8 cellular contexts compared by ENCODE assay signal in the genomic region with DNA sequence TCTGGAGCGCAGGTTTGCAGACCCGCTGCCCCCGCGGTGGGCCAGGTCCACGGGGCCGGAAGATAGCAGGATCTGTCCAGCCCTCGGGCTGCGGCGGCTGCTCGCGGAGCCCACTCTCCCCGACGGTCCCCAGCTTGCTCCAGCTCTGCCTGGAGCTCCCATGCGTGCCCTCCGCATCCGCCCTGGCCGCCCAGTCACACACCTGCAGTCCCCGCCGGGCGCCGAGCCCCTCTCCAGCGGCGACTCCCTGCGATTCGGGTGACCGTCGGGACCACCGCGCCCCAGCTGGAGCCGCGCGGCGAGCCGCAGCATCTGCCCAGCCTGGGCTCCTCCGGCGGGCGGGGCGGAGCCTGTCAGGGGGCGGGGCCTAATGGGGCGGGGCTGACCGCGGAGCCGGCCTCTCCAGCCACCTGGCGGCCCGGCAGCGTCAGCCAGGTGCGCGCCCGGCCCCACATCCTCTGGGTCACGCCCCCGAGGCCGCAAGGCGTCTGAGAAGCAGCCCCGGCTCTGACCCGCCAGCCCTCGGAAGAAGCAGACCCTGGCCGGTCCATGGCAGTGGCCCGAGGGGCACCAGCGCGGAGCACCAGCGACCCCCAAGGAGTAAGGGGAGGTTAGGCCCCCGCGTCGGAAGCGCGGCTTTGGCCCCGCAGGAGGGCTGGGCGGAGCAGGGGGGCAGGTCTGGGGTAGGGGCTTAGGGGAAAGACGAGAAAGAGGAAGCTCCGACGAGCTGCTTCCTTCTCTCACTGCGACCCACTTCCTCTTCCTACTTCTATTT. TPM values are rescaled to one million over a fixed set of nuclear protein-coding genes. Genes with fewer than 3 reads are reported as not detected.
DNase-seq lines count a peak whose midpoint lies in the region; ATAC-seq and TF ChIP-seq lines count a peak whose summit lies in the region.
"Had no signal": no experiment of that assay in that cellular context is flagged by ENCODE, and none has a peak within 500 bp of the region (broad histone marks: within the 10 kb centered on the region; RNA-seq: fewer than 3 reads in every experiment).

TSS of gene PIK3R5 (minus strand) at position 314 of the 775 bp plus-strand sequence. CDS start 54,213 bp downstream, outside the sequence.

- peak within 1 kb of the TSS; percentile 52 for H3K23ac ChIP-seq in neuronal stem cell (ENCODE audit: low read depth, low read length, poor library complexity)

- H2BK120ac ChIP-seq in neuronal stem cell (ENCODE audit: low read depth, low read length) = peak within 1 kb of the TSS; percentile 4

- H2BK5ac ChIP-seq in neuronal stem cell (ENCODE audit: low read length) = no peak within 1 kb of the TSS

- H3K4me1 ChIP-seq in HUES6 (ENCODE audit: control insufficient read depth, insufficient read depth, low read length) = peaks cover 8% of the 10 kb centered on the region
- peaks cover 0 to 15% of the 10 kb centered on the region in 2 donors for H3K4me1 ChIP-seq in neuronal stem cell (ENCODE audit: control insufficient read depth in 2 of 2, insufficient read depth in 1 of 2, low read depth in 1 of 2, low read length in 2 of 2)
- H3K4me1 ChIP-seq in testis = no peaks in the 10 kb centered on the region

- H2AK5ac ChIP-seq in neuronal stem cell (ENCODE audit: low read depth, low read length) = peak within 1 kb of the TSS; percentile 87

- peak within 1 kb of the TSS; percentile 70 for H2BK15ac ChIP-seq in neuronal stem cell (ENCODE audit: low read length)

- WGBS in neuronal stem cell (ENCODE audit: extremely low coverage in 2 of 2, insufficient read length in 2 of 2, insufficient replicate concordance in 1 of 2), 2 donors = no CpG with 5 or more reads among the region's 72 CpGs
- WGBS in testis, 2 donors = 1 to 2% methylated on average over 19 to 45 of the region's 72 CpGs

- no peak for TF ChIP-seq CTCF in testis (IDR thresholded peaks at IDR 0.05)

- peak within 1 kb of the TSS; percentile 75 for H2AFZ ChIP-seq in neuronal stem cell (ENCODE audit: low read length)

- H3K9me3 ChIP-seq in HUES6 (ENCODE audit: control insufficient read depth, insufficient read depth, low read depth, low read length) = no peaks in the 10 kb centered on the region
- no peaks in the 10 kb centered on the region for H3K9me3 ChIP-seq in neuronal stem cell (replicated peaks in 1 of 2; ENCODE audit: control insufficient read depth in 2 of 2, insufficient read depth in 1 of 2, low read depth in 1 of 2, low read length in 2 of 2)
- no peaks in the 10 kb centered on the region for H3K9me3 ChIP-seq in testis

- ATAC-seq in GM19455 (IDR thresholded peaks at IDR 0.05; ENCODE audit: unreplicated experiment) = peak; percentile 69
- peak; percentile 69 for ATAC-seq in effector memory CD8-positive, alpha-beta T cell (replicated peaks)
- ATAC-seq in HG03457 (IDR thresholded peaks at IDR 0.05; ENCODE audit: unreplicated experiment) = no peak

- peak within 1 kb of the TSS; percentile 61 for H3K18ac ChIP-seq in neuronal stem cell (ENCODE audit: low read length)

- H3K36me3 Mint-ChIP-seq in activated CD4-positive, alpha-beta T cell treated with anti-CD3 and anti-CD28 coated beads, Interleukin-2, amount 10 ng/mL, durations not matched to agents 24 days and 14 days (ENCODE audit: low read depth) = peaks cover 33% of the 10 kb centered on the region
- H3K36me3 Mint-ChIP-seq in effector memory CD8-positive, alpha-beta T cell (ENCODE audit: insufficient read depth) = peaks cover 41% of the 10 kb centered on the region

- H3K27ac ChIP-seq in HUES6 (ENCODE audit: low read depth, low read length) (no peak within 1 kb of the TSS), neuronal stem cell (replicated peaks; ENCODE audit: low read length) (no peak within 1 kb of the TSS), testis (peak within 1 kb of the TSS in 1 of 2 donors; percentile 45)

- TF ChIP-seq POLR2A in testis (IDR thresholded peaks at IDR 0.05) = no peak

- H3K36me3 ChIP-seq in HUES6 (ENCODE audit: control insufficient read depth, insufficient read depth, low read length) (no peaks in the 10 kb centered on the region), neuronal stem cell (replicated peaks in 1 of 2; ENCODE audit: control insufficient read depth in 2 of 2, insufficient read depth in 2 of 2, low read length in 2 of 2) (no peaks in the 10 kb centered on the region), testis (ENCODE audit: low read depth, missing control alignments) (no peaks in the 10 kb centered on the region)

- intact Hi-C loops in activated CD4-positive, alpha-beta T cell treated with anti-CD3 and anti-CD28 coated beads, Interleukin-2, amount 10 ng/mL, durations not matched to agents 24 days and 14 days (cut with micrococcal nuclease) = loop anchor here (1.0 to 2.0 kb wide), 3 partner anchors 26 to 107 kb away; no protein-coding TSS in a partner anchor
- intact Hi-C loops in testis (cut with DNase I; ENCODE audit: low total_unique reads) = no loop called here

- peaks cover 10% of the 10 kb centered on the region for H3K9me3 Mint-ChIP-seq in activated CD4-positive, alpha-beta T cell treated with anti-CD3 and anti-CD28 coated beads, Interleukin-2, amount 10 ng/mL, durations not matched to agents 24 days and 14 days
- H3K9me3 Mint-ChIP-seq in effector memory CD8-positive, alpha-beta T cell = peaks cover 6 to 10% of the 10 kb centered on the region in 2 donors

- H4K91ac ChIP-seq in neuronal stem cell (ENCODE audit: low read depth, low read length, poor library complexity) = no peak within 1 kb of the TSS

- H3K79me1 ChIP-seq in neuronal stem cell (ENCODE audit: low read depth, low read length) = no peaks in the 10 kb centered on the region

- H3K9ac ChIP-seq in HUES6 (ENCODE audit: low read length) (no peak within 1 kb of the TSS), neuronal stem cell (ENCODE audit: low read depth, low read length, poor library complexity) (peak within 1 kb of the TSS; percentile 78)

- H3K4me1 Mint-ChIP-seq in activated CD4-positive, alpha-beta T cell treated with anti-CD3 and anti-CD28 coated beads, Interleukin-2, amount 10 ng/mL, durations not matched to agents 24 days and 14 days = peaks cover 49% of the 10 kb centered on the region
- peaks cover 24 to 49% of the 10 kb centered on the region in 2 donors for H3K4me1 Mint-ChIP-seq in effector memory CD8-positive, alpha-beta T cell (ENCODE audit: low read depth in 2 of 2)

- H3K27me3 Mint-ChIP-seq in activated CD4-positive, alpha-beta T cell treated with anti-CD3 and anti-CD28 coated beads, Interleukin-2, amount 10 ng/mL, durations not matched to agents 24 days and 14 days = no peaks in the 10 kb centered on the region
- no peaks in the 10 kb centered on the region for H3K27me3 Mint-ChIP-seq in effector memory CD8-positive, alpha-beta T cell

- no peak within 1 kb of the TSS for H3K4ac ChIP-seq in neuronal stem cell (ENCODE audit: low read length)

- peaks cover 47% of the 10 kb centered on the region for H3K27me3 ChIP-seq in HUES6 (ENCODE audit: control insufficient read depth, insufficient read depth, low read length)
- H3K27me3 ChIP-seq in neuronal stem cell (ENCODE audit: control insufficient read depth in 3 of 3, insufficient read depth in 3 of 3, low read depth in 1 of 3, low read length in 3 of 3) = peaks cover 0 to 56% (median 15%) of the 10 kb centered on the region in 3 experiments
- no peaks in the 10 kb centered on the region for H3K27me3 ChIP-seq in testis

- H3K4me3 Mint-ChIP-seq in activated CD4-positive, alpha-beta T cell treated with anti-CD3 and anti-CD28 coated beads, Interleukin-2, amount 10 ng/mL, durations not matched to agents 24 days and 14 days = peak within 1 kb of the TSS; percentile 93
- H3K4me3 Mint-ChIP-seq in effector memory CD8-positive, alpha-beta T cell = peak within 1 kb of the TSS; percentile 84 to 99

- H3K14ac ChIP-seq in neuronal stem cell (ENCODE audit: low read length) = no peak within 1 kb of the TSS

- peak within 1 kb of the TSS; percentile 70 for H3K4me2 ChIP-seq in neuronal stem cell (ENCODE audit: insufficient read depth, low read length, poor library complexity, severe bottlenecking)

- H3K4me3 ChIP-seq in HUES6 (ENCODE audit: low read depth, low read length) (peak within 1 kb of the TSS; percentile 70), neuronal stem cell (ENCODE audit: low read length in 2 of 2) (peak within 1 kb of the TSS in 1 of 2 donors; percentile 76), testis (peak within 1 kb of the TSS; percentile 54 to 61)

- peak within 1 kb of the TSS; percentile 96 for H3K27ac Mint-ChIP-seq in activated CD4-positive, alpha-beta T cell treated with anti-CD3 and anti-CD28 coated beads, Interleukin-2, amount 10 ng/mL, durations not matched to agents 24 days and 14 days
- peak within 1 kb of the TSS; percentile 88 to 89 for H3K27ac Mint-ChIP-seq in effector memory CD8-positive, alpha-beta T cell

- H4K8ac ChIP-seq in neuronal stem cell (ENCODE audit: low read depth, low read length) = no peak within 1 kb of the TSS

- H2BK12ac ChIP-seq in neuronal stem cell (ENCODE audit: low read length) = peak within 1 kb of the TSS; percentile 33

- DNase-seq in activated CD4-positive, alpha-beta T cell treated with anti-CD3 and anti-CD28 coated beads, Interleukin-2, amount 10 ng/mL, durations not matched to agents 24 days and 14 days = peak; percentile 91
- peak; percentile 66 to 70 (median 68) for DNase-seq in effector memory CD8-positive, alpha-beta T cell
- DNase-seq in neuronal stem cell (ENCODE audit: low spot score) (peak; percentile 40), testis (peak; percentile 60)

RNA-seq across cellular contexts. Expression of gene PIK3R5, which starts in this region (rescaled TPM):
- 32.6 and 36.8 TPM in 2 replicates for total RNA-seq in activated CD4-positive, alpha-beta T cell treated with anti-CD3 and anti-CD28 coated beads, Interleukin-2, amount 10 ng/mL, durations not matched to agents 24 days and 14 days
- polyA plus RNA-seq in neuronal stem cell (2013, experiment 1 of 2) = 1.1 TPM
- 0.89 TPM for polyA plus RNA-seq in neuronal stem cell (2013, experiment 2 of 2)
- total RNA-seq in testis = 10 to 100 TPM in 1 of 2 donors, 1 to 10 TPM in 1; 7.4 to 14.0 TPM
- polyA plus RNA-seq in testis (ENCODE audit: insufficient read depth, low read depth, low replicate concordance) = 6.1 TPM
- total RNA-seq: bronchial epithelial cell had no signal

Comparison
In these comparisons a context has a peak if more than half of its experiments do, and no peak if none do; other contexts are left out.
1. DNase-seq: peak in every context shown above with its lines; median percentile 91 in activated CD4-positive, alpha-beta T cell treated with anti-CD3 and anti-CD28 coated beads, Interleukin-2, amount 10 ng/mL, durations not matched to agents 24 days and 14 days; 68 in effector memory CD8-positive, alpha-beta T cell; 60 in testis; 40 in neuronal stem cell.